ENCODE assay signal across 12 cellular contexts in genomic region chr11:62398011-62398994, GRCh38. TPM values are rescaled to one million over a fixed set of nuclear protein-coding genes. Genes with fewer than 3 reads are reported as not detected.
DNase-seq lines count a peak whose midpoint lies in the region; ATAC-seq and TF ChIP-seq lines count a peak whose summit lies in the region.
"Had no signal": no experiment of that assay in that cellular context is flagged by ENCODE, and none has a peak within 500 bp of the region (broad histone marks: within the 10 kb centered on the region; RNA-seq: fewer than 3 reads in every experiment).

No MANE protein-coding gene starts in this region.

- no peak for TF ChIP-seq EP300 in ovary (IDR thresholded peaks at IDR 0.05)

- no peaks in the 10 kb centered on the region for H3K27me3 ChIP-seq in ovary

- intact Hi-C loops in ovary (cut with DNase I): loop anchor here in 2 of 4 donors (5.0 to 10.0 kb wide), 5 partner anchors 144 to 456 kb away; partner anchors contain the start of genes LBHD1 (in 1 of the 2), LRRN4CL (in 1 of the 2), UBXN1 (in 1 of the 2) and UQCC3 (in 1 of the 2)

- TF ChIP-seq POLR2A in ovary (IDR thresholded peaks at IDR 0.05): no peak

- H3K36me3 ChIP-seq in ovary: no peaks in the 10 kb centered on the region

- WGBS in ovary, 3 donors: 35 to 49% (median 46%) methylated on average over 22 of the region's 22 CpGs

- no peak for ATAC-seq in GM19455 (IDR thresholded peaks at IDR 0.05; ENCODE audit: unreplicated experiment)
- ATAC-seq in GM18517 (IDR thresholded peaks at IDR 0.05; ENCODE audit: unreplicated experiment): no peak
- ATAC-seq: HCT116, mucosa of descending colon had no signal

- TF ChIP-seq CTCF in fibroblast of the aortic adventitia (IDR thresholded peaks at IDR 0.05; ENCODE audit: insufficient read depth, low read length): no peak
- no peak for TF ChIP-seq CTCF in ovary (IDR thresholded peaks at IDR 0.05)

- peak overlapping the region; percentile 37 to 79 for H3K27ac ChIP-seq in ovary

- H3K4me1 ChIP-seq in ovary (ENCODE audit: insufficient read depth): peaks cover 49% of the 10 kb centered on the region

- H3K4me3 ChIP-seq in fibroblast of the aortic adventitia (ENCODE audit: low read depth, low read length): no peak overlapping the region
- H3K4me3 ChIP-seq in ovary: no peak overlapping the region
- H3K4me3 ChIP-seq: mucosa of descending colon had no signal

- H3K9me3 ChIP-seq in ovary: no peaks in the 10 kb centered on the region
- H3K9me3 ChIP-seq: mucosa of descending colon had no signal

- DNase-seq in COLO829 (ENCODE audit: low spot score) (peak; percentile 27), NOMO-1 (lab: John Stamatoyannopoulos, UW; ENCODE audit: unreplicated experiment in 2 of 2) (peak; percentile 30 to 40), fibroblast of the aortic adventitia (ENCODE audit: low read depth) (peak; percentile 92), ovary (peak; percentile 48 to 64 (median 56)), SW480 (ENCODE audit: low spot score) (no peak), SHP77 (lab: John Stamatoyannopoulos, UW) (no peak)
- DNase-seq: NCI-H1694 had no signal

RNA-seq across cellular contexts. Expression of gene SCGB1A1, which starts 20.5 kb away (rescaled TPM):
- total RNA-seq in fibroblast of the aortic adventitia (ENCODE audit: low replicate concordance) (not detected in 2 replicates), ovary (10 to 100 TPM in 1 of 7 donors, 1 to 10 TPM in 1, not detected in 5; 1.8 to 11.6 TPM)
- not detected for polyA plus RNA-seq in ovary
- total RNA-seq: bronchial epithelial cell, mucosa of descending colon had no signal

Comparison
In these comparisons a context has a peak if more than half of its experiments do, and no peak if none do; other contexts are left out.
1. DNase-seq: peak in COLO829 (single experiment), NOMO-1 (2 of 2), fibroblast of the aortic adventitia (single experiment) and ovary (5 of 5); none in SW480 (single experiment) and SHP77 (0 of 2).